In genomic region chr5:54224083-54224836, GRCh38 we compare ENCODE assay signal across 1 cellular context.
A peak's percentile ranks its signal among the peaks of the same experiment; 100 is the strongest.
TF ChIP-seq lines count a peak whose summit lies in the region.

No MANE protein-coding gene starts in this region.

TF ChIP-seq in K562, 482 proteins besides CTCF, POLR2A, EP300 and RAD21 (continued from another document and continues in another):
- TF ChIP-seq, protein P1, sequence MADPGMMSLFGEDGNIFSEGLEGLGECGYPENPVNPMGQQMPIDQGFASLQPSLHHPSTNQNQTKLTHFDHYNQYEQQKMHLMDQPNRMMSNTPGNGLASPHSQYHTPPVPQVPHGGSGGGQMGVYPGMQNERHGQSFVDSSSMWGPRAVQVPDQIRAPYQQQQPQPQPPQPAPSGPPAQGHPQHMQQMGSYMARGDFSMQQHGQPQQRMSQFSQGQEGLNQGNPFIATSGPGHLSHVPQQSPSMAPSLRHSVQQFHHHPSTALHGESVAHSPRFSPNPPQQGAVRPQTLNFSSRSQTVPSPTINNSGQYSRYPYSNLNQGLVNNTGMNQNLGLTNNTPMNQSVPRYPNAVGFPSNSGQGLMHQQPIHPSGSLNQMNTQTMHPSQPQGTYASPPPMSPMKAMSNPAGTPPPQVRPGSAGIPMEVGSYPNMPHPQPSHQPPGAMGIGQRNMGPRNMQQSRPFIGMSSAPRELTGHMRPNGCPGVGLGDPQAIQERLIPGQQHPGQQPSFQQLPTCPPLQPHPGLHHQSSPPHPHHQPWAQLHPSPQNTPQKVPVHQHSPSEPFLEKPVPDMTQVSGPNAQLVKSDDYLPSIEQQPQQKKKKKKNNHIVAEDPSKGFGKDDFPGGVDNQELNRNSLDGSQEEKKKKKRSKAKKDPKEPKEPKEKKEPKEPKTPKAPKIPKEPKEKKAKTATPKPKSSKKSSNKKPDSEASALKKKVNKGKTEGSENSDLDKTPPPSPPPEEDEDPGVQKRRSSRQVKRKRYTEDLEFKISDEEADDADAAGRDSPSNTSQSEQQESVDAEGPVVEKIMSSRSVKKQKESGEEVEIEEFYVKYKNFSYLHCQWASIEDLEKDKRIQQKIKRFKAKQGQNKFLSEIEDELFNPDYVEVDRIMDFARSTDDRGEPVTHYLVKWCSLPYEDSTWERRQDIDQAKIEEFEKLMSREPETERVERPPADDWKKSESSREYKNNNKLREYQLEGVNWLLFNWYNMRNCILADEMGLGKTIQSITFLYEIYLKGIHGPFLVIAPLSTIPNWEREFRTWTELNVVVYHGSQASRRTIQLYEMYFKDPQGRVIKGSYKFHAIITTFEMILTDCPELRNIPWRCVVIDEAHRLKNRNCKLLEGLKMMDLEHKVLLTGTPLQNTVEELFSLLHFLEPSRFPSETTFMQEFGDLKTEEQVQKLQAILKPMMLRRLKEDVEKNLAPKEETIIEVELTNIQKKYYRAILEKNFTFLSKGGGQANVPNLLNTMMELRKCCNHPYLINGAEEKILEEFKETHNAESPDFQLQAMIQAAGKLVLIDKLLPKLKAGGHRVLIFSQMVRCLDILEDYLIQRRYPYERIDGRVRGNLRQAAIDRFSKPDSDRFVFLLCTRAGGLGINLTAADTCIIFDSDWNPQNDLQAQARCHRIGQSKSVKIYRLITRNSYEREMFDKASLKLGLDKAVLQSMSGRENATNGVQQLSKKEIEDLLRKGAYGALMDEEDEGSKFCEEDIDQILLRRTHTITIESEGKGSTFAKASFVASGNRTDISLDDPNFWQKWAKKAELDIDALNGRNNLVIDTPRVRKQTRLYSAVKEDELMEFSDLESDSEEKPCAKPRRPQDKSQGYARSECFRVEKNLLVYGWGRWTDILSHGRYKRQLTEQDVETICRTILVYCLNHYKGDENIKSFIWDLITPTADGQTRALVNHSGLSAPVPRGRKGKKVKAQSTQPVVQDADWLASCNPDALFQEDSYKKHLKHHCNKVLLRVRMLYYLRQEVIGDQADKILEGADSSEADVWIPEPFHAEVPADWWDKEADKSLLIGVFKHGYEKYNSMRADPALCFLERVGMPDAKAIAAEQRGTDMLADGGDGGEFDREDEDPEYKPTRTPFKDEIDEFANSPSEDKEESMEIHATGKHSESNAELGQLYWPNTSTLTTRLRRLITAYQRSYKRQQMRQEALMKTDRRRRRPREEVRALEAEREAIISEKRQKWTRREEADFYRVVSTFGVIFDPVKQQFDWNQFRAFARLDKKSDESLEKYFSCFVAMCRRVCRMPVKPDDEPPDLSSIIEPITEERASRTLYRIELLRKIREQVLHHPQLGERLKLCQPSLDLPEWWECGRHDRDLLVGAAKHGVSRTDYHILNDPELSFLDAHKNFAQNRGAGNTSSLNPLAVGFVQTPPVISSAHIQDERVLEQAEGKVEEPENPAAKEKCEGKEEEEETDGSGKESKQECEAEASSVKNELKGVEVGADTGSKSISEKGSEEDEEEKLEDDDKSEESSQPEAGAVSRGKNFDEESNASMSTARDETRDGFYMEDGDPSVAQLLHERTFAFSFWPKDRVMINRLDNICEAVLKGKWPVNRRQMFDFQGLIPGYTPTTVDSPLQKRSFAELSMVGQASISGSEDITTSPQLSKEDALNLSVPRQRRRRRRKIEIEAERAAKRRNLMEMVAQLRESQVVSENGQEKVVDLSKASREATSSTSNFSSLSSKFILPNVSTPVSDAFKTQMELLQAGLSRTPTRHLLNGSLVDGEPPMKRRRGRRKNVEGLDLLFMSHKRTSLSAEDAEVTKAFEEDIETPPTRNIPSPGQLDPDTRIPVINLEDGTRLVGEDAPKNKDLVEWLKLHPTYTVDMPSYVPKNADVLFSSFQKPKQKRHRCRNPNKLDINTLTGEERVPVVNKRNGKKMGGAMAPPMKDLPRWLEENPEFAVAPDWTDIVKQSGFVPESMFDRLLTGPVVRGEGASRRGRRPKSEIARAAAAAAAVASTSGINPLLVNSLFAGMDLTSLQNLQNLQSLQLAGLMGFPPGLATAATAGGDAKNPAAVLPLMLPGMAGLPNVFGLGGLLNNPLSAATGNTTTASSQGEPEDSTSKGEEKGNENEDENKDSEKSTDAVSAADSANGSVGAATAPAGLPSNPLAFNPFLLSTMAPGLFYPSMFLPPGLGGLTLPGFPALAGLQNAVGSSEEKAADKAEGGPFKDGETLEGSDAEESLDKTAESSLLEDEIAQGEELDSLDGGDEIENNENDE (IDR thresholded peaks at IDR 0.05; ENCODE audit: low read depth, low read length) = no peak
- TF ChIP-seq ZFP30 (CRISPR knock-in tag; IDR thresholded peaks at IDR 0.05; ENCODE audit: borderline replicate concordance) = no peak
- TF ChIP-seq SMARCA5 (IDR thresholded peaks at IDR 0.05) = no peak
- TF ChIP-seq SPI1 (IDR thresholded peaks at IDR 0.05; ENCODE audit: borderline replicate concordance, low read depth, low read length) = peak; percentile 53; the same call in 1 of the 2 replicates
- no peak for TF ChIP-seq NR2C2 (CRISPR knock-in tag; IDR thresholded peaks at IDR 0.05)
- TF ChIP-seq NR2C2 (tag; IDR thresholded peaks at IDR 0.05) = peak; percentile 42; the same call in 1 of the 2 replicates
- TF ChIP-seq SFPQ (IDR thresholded peaks at IDR 0.05; ENCODE audit: low read depth, low read length) = no peak
- no peak for TF ChIP-seq CEBPB (tag; IDR thresholded peaks at IDR 0.05)
- TF ChIP-seq ZNF696 (CRISPR knock-in tag; conservative IDR thresholded peaks at IDR 0.05) = no peak
- TF ChIP-seq ZC3H11A (IDR thresholded peaks at IDR 0.05; ENCODE audit: low read depth, low read length) = no peak
- TF ChIP-seq, protein P2, sequence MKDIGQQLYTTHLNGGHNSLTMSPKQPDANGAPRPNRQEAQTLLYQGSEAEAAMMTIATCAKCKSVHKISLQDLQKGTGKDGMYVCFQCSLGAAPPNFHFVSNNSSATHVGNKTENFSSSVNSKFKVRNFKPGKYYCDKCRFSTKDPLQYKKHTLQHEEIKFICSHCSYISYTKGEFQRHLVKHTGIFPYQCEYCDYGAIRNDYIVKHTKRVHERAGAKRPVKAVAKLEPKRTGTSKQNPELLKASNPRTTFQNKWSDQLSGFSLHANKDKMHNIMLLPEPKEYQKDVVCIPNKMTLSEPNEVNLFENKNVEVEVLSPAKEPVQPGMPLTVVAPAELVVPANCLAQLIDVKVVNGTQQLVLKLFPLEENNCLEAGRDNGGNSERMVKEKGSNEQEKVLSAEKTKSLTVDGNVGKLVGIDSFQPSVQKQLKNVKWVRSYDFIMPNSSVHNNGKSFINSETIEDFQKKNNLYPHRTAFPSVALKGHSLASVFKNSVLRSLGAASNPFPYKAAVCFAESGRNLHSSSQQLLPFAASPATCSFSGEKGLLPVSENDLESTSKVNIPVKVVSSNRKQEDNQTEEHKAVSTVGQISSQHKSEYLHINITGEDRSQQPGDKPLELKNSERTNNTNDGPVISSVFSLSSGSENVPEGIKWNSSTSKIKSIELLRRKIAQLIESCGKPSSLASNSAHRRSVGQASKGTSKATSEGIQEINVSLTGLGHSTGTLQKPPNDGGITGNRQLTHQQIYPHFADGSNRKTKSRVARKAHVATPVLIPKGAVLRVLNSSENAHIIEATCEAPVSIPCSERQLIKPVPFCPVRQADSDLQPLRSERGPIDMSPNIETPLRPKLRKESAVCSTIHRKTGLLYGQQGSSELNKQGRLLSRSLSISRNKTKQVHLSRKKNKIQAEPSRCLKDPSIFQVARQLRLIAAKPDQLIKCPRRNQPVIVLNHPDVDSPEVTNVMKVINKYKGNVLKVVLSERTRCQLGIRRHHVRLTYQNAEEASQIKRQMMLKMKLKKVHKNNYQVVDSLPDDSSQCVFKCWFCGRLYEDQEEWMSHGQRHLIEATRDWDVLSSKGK (CRISPR knock-in tag; IDR thresholded peaks at IDR 0.05) = no peak
- TF ChIP-seq PRDM10 (IDR thresholded peaks at IDR 0.05; ENCODE audit: partially characterized antibody) = no peak
- no peak for TF ChIP-seq ZNF311 (CRISPR knock-in tag; IDR thresholded peaks at IDR 0.05)
- TF ChIP-seq ATF7 (IDR thresholded peaks at IDR 0.05) = peak; percentile 38; the same call in 1 of the 2 replicates
- 0 out of 4 replicates have a peak, but pooled peaks of 1 of the 2 experiments have one; percentile 18 for TF ChIP-seq NRF1 (conservative IDR thresholded peaks at IDR 0.05 in 1 of 2, IDR thresholded peaks at IDR 0.05 in 1 of 2)
- TF ChIP-seq CREB1 (IDR thresholded peaks at IDR 0.05) = no peak
- TF ChIP-seq CREB1 (CRISPR knock-in tag; IDR thresholded peaks at IDR 0.05) = no peak
- no peak for TF ChIP-seq ARID4B (CRISPR knock-in tag; IDR thresholded peaks at IDR 0.05)
- 0 out of 2 replicates have a peak, but pooled peaks have one; percentile 36 for TF ChIP-seq ELF1 (tag; IDR thresholded peaks at IDR 0.05)
- no peak for TF ChIP-seq SAFB2 (IDR thresholded peaks at IDR 0.05; ENCODE audit: borderline replicate concordance, low read depth, low read length, severe bottlenecking)
- no peak for TF ChIP-seq POLR2AphosphoS5 (IDR thresholded peaks at IDR 0.05; ENCODE audit: control insufficient read depth, insufficient read depth, low read depth, low read length)
- TF ChIP-seq VEZF1 (CRISPR knock-in tag; IDR thresholded peaks at IDR 0.05) = no peak
- no peak for TF ChIP-seq PHB2 (IDR thresholded peaks at IDR 0.05; ENCODE audit: low read depth)
- TF ChIP-seq ZNF165 (CRISPR knock-in tag; IDR thresholded peaks at IDR 0.05; ENCODE audit: borderline replicate concordance) = no peak
- no peak for TF ChIP-seq SMC3 (conservative IDR thresholded peaks at IDR 0.05; ENCODE audit: insufficient read depth, low read depth, low read length)
- no peak for TF ChIP-seq TSC22D4 (tag; IDR thresholded peaks at IDR 0.05)
- TF ChIP-seq E2F3 (CRISPR knock-in tag; IDR thresholded peaks at IDR 0.05) = no peak
- TF ChIP-seq CHCHD3 (CRISPR knock-in tag; IDR thresholded peaks at IDR 0.05) = no peak
